ENCODE assay signal across 17 cellular contexts in the genomic region with DNA sequence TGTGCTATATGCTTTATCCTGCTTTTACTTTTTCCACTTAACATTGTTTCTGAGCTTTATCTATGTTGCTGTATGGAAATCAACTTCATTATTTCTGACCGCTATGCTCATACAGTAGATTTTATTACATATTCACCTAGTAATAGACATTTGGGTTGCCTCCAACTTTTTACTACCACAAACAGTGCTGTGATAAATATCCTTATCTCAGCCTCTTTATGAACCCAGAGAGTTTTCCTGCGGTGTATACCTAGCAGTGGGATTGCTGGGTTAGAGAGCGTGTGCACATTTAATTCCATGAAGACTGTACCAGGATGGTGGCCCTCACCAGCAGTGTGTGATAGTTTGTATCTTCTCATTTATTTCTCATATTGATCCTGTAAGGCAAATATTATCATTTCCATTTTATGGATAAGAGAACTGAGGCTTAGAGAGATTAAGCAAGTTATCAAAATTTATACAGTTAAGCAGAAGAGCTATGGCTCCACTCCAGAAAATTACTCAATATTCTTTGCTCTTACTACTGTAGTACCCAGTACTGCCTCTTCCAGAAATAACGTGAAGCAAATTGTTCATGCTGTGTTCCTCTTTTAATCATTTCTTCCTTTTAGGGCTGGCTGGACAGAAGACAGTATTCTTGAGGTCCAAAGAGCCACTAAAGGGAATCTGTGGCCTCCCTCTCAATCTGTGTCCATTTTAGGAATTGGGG. TPM values are rescaled to one million over a fixed set of nuclear protein-coding genes. Genes with fewer than 3 reads are reported as not detected.
"Had no signal": no experiment of that assay in that cellular context is flagged by ENCODE, and none has a peak within 500 bp of the region (broad histone marks: within the 10 kb centered on the region; RNA-seq: fewer than 3 reads in every experiment).

No MANE protein-coding gene starts in this region.

- H3K4me3 ChIP-seq: ascending aorta, prostate gland, suprapubic skin had no signal

- DNase-seq: activated CD4-positive, CD25-positive, alpha-beta regulatory T cell treated with anti-CD3 and anti-CD28 coated beads, Interleukin-2, amount 50 U/mL, for 72 hours; activated naive CD4-positive, alpha-beta T cell treated with Interleukin-2 at 50 U/mL for 16 hours; activated naive CD8-positive, alpha-beta T cell treated with anti-CD3 and anti-CD28 coated beads, Interleukin-2, amount 50 U/mL, for 24 hours; dermis blood vessel endothelial cell; mesenchymal stem cell; nephron progenitor cell; occipital lobe; right cardiac atrium; trophoblast cell had no signal

- ATAC-seq: activated naive CD8-positive, alpha-beta T cell treated with anti-CD3 and anti-CD28 coated beads, Interleukin-2, amount 50 U/mL, for 24 hours; activated T-helper 17 cell treated with anti-CD3 and anti-CD28 coated beads, Interleukin-2, amount 50 U/mL, for 72 hours; right cardiac atrium had no signal

- H3K36me3 ChIP-seq: ascending aorta, prostate gland, suprapubic skin had no signal

- H3K4me1 ChIP-seq: ascending aorta, prostate gland had no signal

- H3K27me3 ChIP-seq: ascending aorta, suprapubic skin had no signal

- H3K9me3 ChIP-seq: ascending aorta, prostate gland, suprapubic skin had no signal

- H3K27ac ChIP-seq: ascending aorta, epithelial cell of prostate, prostate gland, suprapubic skin had no signal

RNA-seq across cellular contexts. Expression of gene CISTR, which starts 26.3 kb away (rescaled TPM):
- total RNA-seq: activated CD8-positive, alpha-beta memory T cell treated with anti-CD3 and anti-CD28 coated beads for 36 hours; activated T-helper 17 cell treated with anti-CD3 and anti-CD28 coated beads, Interleukin-2, amount 50 U/mL, for 72 hours; ascending aorta; bronchial epithelial cell; cerebellum; dermis blood vessel endothelial cell; occipital lobe; prostate gland; suprapubic skin had no signal
